38 cellular contexts compared by ENCODE assay signal in genomic region chr3:117122609-117123008, GRCh38.
"Had no signal": no experiment of that assay in that cellular context is flagged by ENCODE, and none has a peak within 500 bp of the region (broad histone marks: within the 10 kb centered on the region; RNA-seq: fewer than 3 reads in every experiment).

No MANE protein-coding gene starts in this region.

- H3K36me3 ChIP-seq: ascending aorta, cardiac muscle cell, WERI-Rb-1 had no signal

- H3K4me3 ChIP-seq: ascending aorta, cardiac muscle cell had no signal

- H3K27ac ChIP-seq: ascending aorta, cardiac muscle cell, WERI-Rb-1 had no signal

- H3K4me3 Mint-ChIP-seq: activated CD4-positive, alpha-beta memory T cell treated with anti-CD3 and anti-CD28 coated beads, Interleukin-2, amount 10 ng/mL, durations not matched to agents 7 days and 5 days; activated CD4-positive, alpha-beta T cell treated with anti-CD3 and anti-CD28 coated beads for 36 hours; activated CD4-positive, alpha-beta T cell treated with anti-CD3 and anti-CD28 coated beads, Interleukin-2, amount 10 ng/mL, durations not matched to agents 7 days and 5 days; activated CD8-positive, alpha-beta memory T cell treated with anti-CD3 and anti-CD28 coated beads, Interleukin-2, amount 10 ng/mL, durations not matched to agents 7 days and 5 days; activated CD8-positive, alpha-beta T cell treated with anti-CD3 and anti-CD28 coated beads, Interleukin-2, amount 10 ng/mL, durations not matched to agents 7 days and 5 days; activated naive CD4-positive, alpha-beta T cell treated with anti-CD3 and anti-CD28 coated beads, Interleukin-2, amount 10 ng/mL, durations not matched to agents 7 days and 5 days; activated naive CD4-positive, alpha-beta T cell treated with anti-CD3 and anti-CD28 coated beads, Interleukin-2, amount 50 U/mL, for 24 hours; activated naive CD8-positive, alpha-beta T cell; activated naive CD8-positive, alpha-beta T cell treated with anti-CD3 and anti-CD28 coated beads, Interleukin-2, amount 10 ng/mL, durations not matched to agents 7 days and 5 days; activated naive CD8-positive, alpha-beta T cell treated with anti-CD3 and anti-CD28 coated beads, Interleukin-2, amount 50 U/mL, for 24 hours; activated T-cell treated with anti-CD3 and anti-CD28 coated beads, Interleukin-2, amount 50 U/mL, for 24 hours; brain; central memory CD8-positive, alpha-beta T cell; T-helper 2 cell treated with Interferon-gamma antibody and Interleukin-4, amounts not matched to agents 5 μg/mL and 100 μg/mL, for 36 hours; WTC11 had no signal

- DNase-seq: activated CD4-positive, alpha-beta memory T cell treated with anti-CD3 and anti-CD28 coated beads, Interleukin-2, amount 10 ng/mL, durations not matched to agents 7 days and 5 days; activated CD4-positive, alpha-beta T cell treated with anti-CD3 and anti-CD28 coated beads for 1 hour; activated CD4-positive, alpha-beta T cell treated with anti-CD3 and anti-CD28 coated beads for 36 hours; activated CD4-positive, alpha-beta T cell treated with anti-CD3 and anti-CD28 coated beads for 48 hours; activated CD4-positive, alpha-beta T cell treated with anti-CD3 and anti-CD28 coated beads, Interleukin-2, amount 10 ng/mL, durations not matched to agents 7 days and 5 days; activated CD4-positive, alpha-beta T cell treated with anti-CD3 and anti-CD28 coated beads, Interleukin-2, amount 50 U/mL, for 48 hours; activated CD4-positive, CD25-positive, alpha-beta regulatory T cell; activated CD8-positive, alpha-beta memory T cell treated with anti-CD3 and anti-CD28 coated beads for 24 hours; activated CD8-positive, alpha-beta memory T cell treated with anti-CD3 and anti-CD28 coated beads, Interleukin-2, amount 10 ng/mL, durations not matched to agents 7 days and 5 days; activated CD8-positive, alpha-beta memory T cell treated with anti-CD3 and anti-CD28 coated beads, Interleukin-2, amount 50 U/mL, for 48 hours; activated CD8-positive, alpha-beta T cell treated with anti-CD3 and anti-CD28 coated beads, Interleukin-2, amount 10 ng/mL, durations not matched to agents 7 days and 5 days; activated effector memory CD4-positive, alpha-beta T cell treated with Interleukin-2 at 50 U/mL for 16 hours; activated gamma-delta T cell; activated naive CD4-positive, alpha-beta T cell treated with anti-CD3 and anti-CD28 coated beads, Interleukin-2, amount 10 ng/mL, durations not matched to agents 7 days and 5 days; activated naive CD4-positive, alpha-beta T cell treated with Interleukin-2 at 50 U/mL for 16 hours; activated naive CD8-positive, alpha-beta T cell treated with anti-CD3 and anti-CD28 coated beads, Interleukin-2, amount 10 ng/mL, durations not matched to agents 7 days and 5 days; activated naive CD8-positive, alpha-beta T cell treated with anti-CD3 and anti-CD28 coated beads, Interleukin-2, amount 50 U/mL, for 24 hours; activated T-cell treated with anti-CD3 and anti-CD28 coated beads, Interleukin-2, amount 50 U/mL, for 24 hours; activated T-cell treated with anti-CD3 and anti-CD28 coated beads, Interleukin-2, amount 50 U/mL, for 48 hours; amygdala; anterior cingulate cortex; caudate nucleus; cerebellar nuclear complex; T-helper 2 cell; T-helper 9 cell; WERI-Rb-1 had no signal

- H3K9me3 Mint-ChIP-seq: activated CD4-positive, alpha-beta T cell treated with anti-CD3 and anti-CD28 coated beads, Interleukin-2, amount 10 ng/mL, durations not matched to agents 7 days and 5 days; activated naive CD4-positive, alpha-beta T cell treated with anti-CD3 and anti-CD28 coated beads, Interleukin-2, amount 10 ng/mL, durations not matched to agents 7 days and 5 days; activated naive CD8-positive, alpha-beta T cell treated with anti-CD3 and anti-CD28 coated beads, Interleukin-2, amount 10 ng/mL, durations not matched to agents 7 days and 5 days; activated T-cell treated with anti-CD3 and anti-CD28 coated beads, Interleukin-2, amount 50 U/mL, for 24 hours; activated T-helper 2 cell treated with anti-CD3 and anti-CD28 coated beads, Interferon-gamma antibody, Interleukin-2, Interleukin-4, amounts not matched to agents 10 μg/mL and 5 μg/mL and 100 μg/mL, durations not matched to agents 14 hours and 24 hours and 36 hours; brain; T-helper 2 cell treated with Interferon-gamma antibody and Interleukin-4, amounts not matched to agents 5 μg/mL and 100 μg/mL, for 36 hours; WTC11 had no signal

- H3K27me3 Mint-ChIP-seq: activated CD4-positive, alpha-beta memory T cell treated with anti-CD3 and anti-CD28 coated beads, Interleukin-2, amount 10 ng/mL, durations not matched to agents 7 days and 5 days; activated CD4-positive, alpha-beta T cell treated with anti-CD3 and anti-CD28 coated beads for 36 hours; activated CD4-positive, alpha-beta T cell treated with anti-CD3 and anti-CD28 coated beads, Interleukin-2, amount 10 ng/mL, durations not matched to agents 7 days and 5 days; activated CD8-positive, alpha-beta memory T cell treated with anti-CD3 and anti-CD28 coated beads, Interleukin-2, amount 10 ng/mL, durations not matched to agents 7 days and 5 days; activated naive CD4-positive, alpha-beta T cell treated with anti-CD3 and anti-CD28 coated beads, Interleukin-2, amount 10 ng/mL, durations not matched to agents 7 days and 5 days; activated naive CD4-positive, alpha-beta T cell treated with anti-CD3 and anti-CD28 coated beads, Interleukin-2, amount 50 U/mL, for 24 hours; activated naive CD8-positive, alpha-beta T cell; activated naive CD8-positive, alpha-beta T cell treated with anti-CD3 and anti-CD28 coated beads, Interleukin-2, amount 10 ng/mL, durations not matched to agents 7 days and 5 days; activated naive CD8-positive, alpha-beta T cell treated with anti-CD3 and anti-CD28 coated beads, Interleukin-2, amount 50 U/mL, for 24 hours; activated T-cell treated with anti-CD3 and anti-CD28 coated beads, Interleukin-2, amount 50 U/mL, for 24 hours; brain; central memory CD8-positive, alpha-beta T cell had no signal

- ATAC-seq: activated CD4-positive, alpha-beta T cell treated with anti-CD3 and anti-CD28 coated beads for 36 hours; activated CD4-positive, CD25-positive, alpha-beta regulatory T cell treated with anti-CD3 and anti-CD28 coated beads, Interleukin-2, amount 50 U/mL, for 24 hours; activated CD8-positive, alpha-beta memory T cell treated with anti-CD3 and anti-CD28 coated beads, Interleukin-2, amount 10 ng/mL, durations not matched to agents 7 days and 5 days; activated CD8-positive, alpha-beta T cell treated with anti-CD3 and anti-CD28 coated beads, Interleukin-2, amount 10 ng/mL, durations not matched to agents 7 days and 5 days; activated naive CD8-positive, alpha-beta T cell treated with anti-CD3 and anti-CD28 coated beads, Interleukin-2, amount 50 U/mL, for 24 hours; WTC11 had no signal

- H3K4me1 Mint-ChIP-seq: activated CD4-positive, alpha-beta memory T cell treated with anti-CD3 and anti-CD28 coated beads, Interleukin-2, amount 10 ng/mL, durations not matched to agents 7 days and 5 days; activated CD4-positive, alpha-beta T cell treated with anti-CD3 and anti-CD28 coated beads for 36 hours; activated CD4-positive, alpha-beta T cell treated with anti-CD3 and anti-CD28 coated beads, Interleukin-2, amount 10 ng/mL, durations not matched to agents 7 days and 5 days; activated CD8-positive, alpha-beta memory T cell treated with anti-CD3 and anti-CD28 coated beads, Interleukin-2, amount 10 ng/mL, durations not matched to agents 7 days and 5 days; activated naive CD4-positive, alpha-beta T cell treated with anti-CD3 and anti-CD28 coated beads, Interleukin-2, amount 10 ng/mL, durations not matched to agents 7 days and 5 days; activated naive CD4-positive, alpha-beta T cell treated with anti-CD3 and anti-CD28 coated beads, Interleukin-2, amount 50 U/mL, for 24 hours; activated naive CD8-positive, alpha-beta T cell treated with anti-CD3 and anti-CD28 coated beads, Interleukin-2, amount 10 ng/mL, durations not matched to agents 7 days and 5 days; activated naive CD8-positive, alpha-beta T cell treated with anti-CD3 and anti-CD28 coated beads, Interleukin-2, amount 50 U/mL, for 24 hours; central memory CD8-positive, alpha-beta T cell; WTC11 had no signal

- H3K27ac Mint-ChIP-seq: activated CD4-positive, alpha-beta memory T cell treated with anti-CD3 and anti-CD28 coated beads, Interleukin-2, amount 10 ng/mL, durations not matched to agents 7 days and 5 days; activated CD4-positive, alpha-beta T cell treated with anti-CD3 and anti-CD28 coated beads for 36 hours; activated CD4-positive, alpha-beta T cell treated with anti-CD3 and anti-CD28 coated beads, Interleukin-2, amount 10 ng/mL, durations not matched to agents 7 days and 5 days; activated CD8-positive, alpha-beta memory T cell treated with anti-CD3 and anti-CD28 coated beads, Interleukin-2, amount 10 ng/mL, durations not matched to agents 7 days and 5 days; activated CD8-positive, alpha-beta T cell treated with anti-CD3 and anti-CD28 coated beads, Interleukin-2, amount 10 ng/mL, durations not matched to agents 7 days and 5 days; activated naive CD4-positive, alpha-beta T cell treated with anti-CD3 and anti-CD28 coated beads, Interleukin-2, amount 10 ng/mL, durations not matched to agents 7 days and 5 days; activated naive CD4-positive, alpha-beta T cell treated with anti-CD3 and anti-CD28 coated beads, Interleukin-2, amount 50 U/mL, for 24 hours; activated naive CD8-positive, alpha-beta T cell; activated naive CD8-positive, alpha-beta T cell treated with anti-CD3 and anti-CD28 coated beads, Interleukin-2, amount 10 ng/mL, durations not matched to agents 7 days and 5 days; activated naive CD8-positive, alpha-beta T cell treated with anti-CD3 and anti-CD28 coated beads, Interleukin-2, amount 50 U/mL, for 24 hours; activated T-cell treated with anti-CD3 and anti-CD28 coated beads, Interleukin-2, amount 50 U/mL, for 24 hours; activated T-helper 2 cell treated with anti-CD3 and anti-CD28 coated beads, Interferon-gamma antibody, Interleukin-2, Interleukin-4, amounts not matched to agents 10 μg/mL and 5 μg/mL and 100 μg/mL, durations not matched to agents 14 hours and 24 hours and 36 hours; brain; T-helper 2 cell treated with Interferon-gamma antibody and Interleukin-4, amounts not matched to agents 5 μg/mL and 100 μg/mL, for 36 hours; WTC11 had no signal

- H3K27me3 ChIP-seq: ascending aorta, cardiac muscle cell had no signal

- H3K4me1 ChIP-seq: ascending aorta had no signal

- H3K9me3 ChIP-seq: ascending aorta had no signal

- H3K36me3 Mint-ChIP-seq: activated CD8-positive, alpha-beta memory T cell treated with anti-CD3 and anti-CD28 coated beads, Interleukin-2, amount 10 ng/mL, durations not matched to agents 7 days and 5 days; activated naive CD4-positive, alpha-beta T cell treated with anti-CD3 and anti-CD28 coated beads, Interleukin-2, amount 10 ng/mL, durations not matched to agents 7 days and 5 days; activated naive CD4-positive, alpha-beta T cell treated with anti-CD3 and anti-CD28 coated beads, Interleukin-2, amount 50 U/mL, for 24 hours; activated naive CD8-positive, alpha-beta T cell; activated naive CD8-positive, alpha-beta T cell treated with anti-CD3 and anti-CD28 coated beads, Interleukin-2, amount 10 ng/mL, durations not matched to agents 7 days and 5 days; brain; WTC11 had no signal

- FAIRE-seq: bronchial epithelial cell, TTC549 had no signal
